Comparison of ENCODE assay signal across 8 cellular contexts in the genomic region with DNA sequence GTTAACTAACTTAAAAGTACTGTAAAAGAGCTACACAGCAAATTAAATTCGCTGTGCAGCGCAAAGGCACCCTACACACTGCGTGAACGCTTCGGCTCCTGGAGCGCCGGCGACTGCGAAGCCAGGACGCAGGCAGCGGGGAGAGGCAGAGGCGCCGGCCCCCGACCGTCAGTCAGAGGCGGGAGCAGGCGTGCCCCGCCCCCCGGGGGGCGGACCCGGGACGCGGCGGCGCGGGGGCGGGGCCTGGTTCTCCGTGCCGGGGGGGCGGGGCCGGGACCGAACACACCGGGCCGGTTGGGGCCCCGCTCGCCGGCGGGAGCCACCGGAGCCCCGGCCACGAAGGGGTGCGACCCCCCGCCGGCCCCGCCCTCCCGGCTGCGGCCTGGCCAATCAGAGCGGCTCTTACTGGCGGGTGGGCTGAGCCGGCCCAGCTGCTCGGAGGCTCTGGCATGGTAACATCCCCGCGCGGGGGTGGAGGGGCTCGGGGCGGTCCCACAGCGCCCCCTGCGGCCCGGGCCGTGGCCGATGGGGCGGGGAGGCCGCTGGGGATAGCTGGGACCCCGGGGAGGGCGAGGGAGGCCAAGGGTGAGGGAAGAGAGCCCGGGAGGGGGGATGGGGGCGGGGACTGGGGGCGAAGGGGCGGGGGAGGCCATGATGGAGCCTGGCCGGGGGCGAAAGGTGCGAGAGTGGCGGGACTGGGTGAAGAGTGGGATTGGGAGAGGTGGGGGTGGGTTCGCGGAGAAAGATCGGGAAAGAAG. TPM values are rescaled to one million over a fixed set of nuclear protein-coding genes. Genes with fewer than 3 reads are reported as not detected.
DNase-seq lines count a peak whose midpoint lies in the region; ATAC-seq and TF ChIP-seq lines count a peak whose summit lies in the region.

A gene (plus strand): TSS at position 420 of the 758 bp plus-strand sequence. CDS start 30 bp downstream, at position 450.

- H3K4me3 ChIP-seq in uterus: peak within 1 kb of the TSS; percentile 56 to 61

- no peaks in the 10 kb centered on the region for H3K4me1 ChIP-seq in uterus

- H3K36me3 ChIP-seq in uterus: no peaks in the 10 kb centered on the region

- ATAC-seq in HG02623 (IDR thresholded peaks at IDR 0.05; ENCODE audit: unreplicated experiment) (peak; percentile 60), left ventricle myocardium superior (peak; percentile 92)

- DNase-seq in NCI-H128 (lab: John Stamatoyannopoulos, UW; ENCODE audit: unreplicated experiment) (peak; percentile 69), amniotic epithelial cell (ENCODE audit: low read depth) (peak; percentile 72), left ventricle myocardium superior (peak; percentile 95), pulmonary artery endothelial cell (ENCODE audit: low read depth, low spot score) (peak; percentile 36), uterus (peak; percentile 83 to 87)

- H3K27me3 ChIP-seq in uterus: no peaks in the 10 kb centered on the region

- peak; percentile 71 to 79 for TF ChIP-seq POLR2A in uterus (IDR thresholded peaks at IDR 0.05)

- H3K27ac ChIP-seq in uterus: peak within 1 kb of the TSS; percentile 89 to 92

- no peaks in the 10 kb centered on the region for H3K9me3 ChIP-seq in uterus

- intact Hi-C loops in T-helper 1 cell treated with Interleukin-12 subunit alpha and Interleukin-12 subunit beta and Interleukin-4 antibody, amounts not matched to agents 30 ng/mL and 1 ng/mL, for 36 hours (cut with micrococcal nuclease): loop anchor here (1.0 to 10.0 kb wide), 8 partner anchors 40 to 493 kb away; a partner anchor contains a TSS
- intact Hi-C loops in left ventricle myocardium superior (cut with micrococcal nuclease) (no loop called here), uterus (cut with DNase I; ENCODE audit: low total_unique reads) (no loop called here)

- TF ChIP-seq CTCF in GM12874 (IDR thresholded peaks at IDR 0.05; ENCODE audit: insufficient read depth, low read depth, low read length) (peak; percentile 74), uterus (IDR thresholded peaks at IDR 0.05) (peak in 3 of 4 experiments; percentile 49 to 54 (median 52))

RNA-seq across cellular contexts. Expression of the gene that starts here (rescaled TPM):
- total RNA-seq in T-helper 1 cell treated with Interleukin-12 subunit alpha and Interleukin-12 subunit beta and Interleukin-4 antibody, amounts not matched to agents 30 ng/mL and 1 ng/mL, for 36 hours: 11.2 and 12.2 TPM in 2 replicates
- 21.1 TPM for total RNA-seq in left ventricle myocardium superior
- total RNA-seq in pulmonary artery endothelial cell: 4.1 and 5.7 TPM in 2 replicates
- total RNA-seq in uterus: 10 to 100 TPM; 17.4 to 72.9 (median 25.4) TPM

Comparison
In these comparisons a context has a peak if more than half of its experiments do, and no peak if none do; other contexts are left out.
1. Peak in every context shown above with its lines: DNase-seq, ATAC-seq, H3K4me3 ChIP-seq and H3K27ac ChIP-seq.
2. DNase-seq: peak in every context shown above with its lines; median percentile 95 in left ventricle myocardium superior; 85 in uterus; 72 in amniotic epithelial cell; 69 in NCI-H128; 36 in pulmonary artery endothelial cell.